ENCODE assay signal across 8 cellular contexts in genomic region chr12:15151141-15152091, GRCh38.
DNase-seq lines count a peak whose midpoint lies in the region; FAIRE-seq and TF ChIP-seq lines count a peak whose summit lies in the region.

No MANE protein-coding gene starts in this region.

- H3K4me3 ChIP-seq in AG04449 (ENCODE audit: low read depth, low read length) = no peak overlapping the region
- H3K4me3 ChIP-seq in HL-60 (replicated peaks; ENCODE audit: insufficient read depth, low read length) = no peak overlapping the region
- no peak overlapping the region for H3K4me3 ChIP-seq in astrocyte (ENCODE audit: insufficient read depth, low read depth, low read length)
- no peak overlapping the region for H3K4me3 ChIP-seq in kidney epithelial cell (ENCODE audit: low read depth, low read length)
- peak overlapping the region in 1 of 2 donors; percentile 0 for H3K4me3 ChIP-seq in uterus

- peaks cover 7% of the 10 kb centered on the region for H3K27me3 Mint-ChIP-seq in astrocyte (ENCODE audit: low read depth, unreplicated experiment)

- H3K4me2 ChIP-seq in astrocyte (ENCODE audit: low read length) = no peak overlapping the region

- no peak for TF ChIP-seq POLR2A in uterus (IDR thresholded peaks at IDR 0.05)
- TF ChIP-seq POLR2A in H54 (IDR thresholded peaks at IDR 0.05; ENCODE audit: low read depth, low read length) = no peak

- DNase-seq in AG04449 (ENCODE audit: low read depth, low spot score) (no peak), HL-60 (ENCODE audit: low read depth in 1 of 2, low spot score in 1 of 2) (no peak), astrocyte (ENCODE audit: low read depth) (no peak), kidney epithelial cell (ENCODE audit: low read depth) (no peak), uterus (no peak), H54 (ENCODE audit: insufficient read length, low spot score) (no peak), islet precursor cell (no peak)
- no peak for DNase-seq in activated naive CD4-positive, alpha-beta T cell treated with Interleukin-2 at 50 U/mL for 16 hours

- no peak overlapping the region for H3K27ac Mint-ChIP-seq in astrocyte (ENCODE audit: unreplicated experiment)

- H3K4me1 ChIP-seq in astrocyte (ENCODE audit: insufficient read depth, low read length) = peaks cover 8% of the 10 kb centered on the region
- H3K4me1 ChIP-seq in uterus = peaks cover 17 to 33% of the 10 kb centered on the region in 2 donors

- H3K9me3 ChIP-seq in astrocyte (ENCODE audit: insufficient read depth, low read depth, low read length) = no peaks in the 10 kb centered on the region
- no peaks in the 10 kb centered on the region for H3K9me3 ChIP-seq in uterus

- no peaks in the 10 kb centered on the region for H3K9me3 Mint-ChIP-seq in astrocyte (ENCODE audit: unreplicated experiment)

- H3K4me3 Mint-ChIP-seq in astrocyte (ENCODE audit: unreplicated experiment) = no peak overlapping the region

- no peaks in the 10 kb centered on the region for H3K36me3 ChIP-seq in astrocyte (ENCODE audit: insufficient read depth, low read length)
- H3K36me3 ChIP-seq in kidney epithelial cell (ENCODE audit: control insufficient read depth, insufficient read depth, low read length) = no peaks in the 10 kb centered on the region
- H3K36me3 ChIP-seq in uterus = no peaks in the 10 kb centered on the region

- peaks cover 4% of the 10 kb centered on the region for H3K27me3 ChIP-seq in HL-60 (ENCODE audit: insufficient read depth, poor library complexity, severe bottlenecking)
- H3K27me3 ChIP-seq in astrocyte (ENCODE audit: insufficient read depth, low read length) = no peaks in the 10 kb centered on the region
- H3K27me3 ChIP-seq in kidney epithelial cell (ENCODE audit: control insufficient read depth, insufficient read depth, low read length) = no peaks in the 10 kb centered on the region
- no peaks in the 10 kb centered on the region for H3K27me3 ChIP-seq in uterus

- H3K27ac ChIP-seq in HL-60 (replicated peaks) (no peak overlapping the region), astrocyte (ENCODE audit: low read depth, low read length) (no peak overlapping the region), uterus (peak overlapping the region; percentile 92 to 95)

- H4K20me1 ChIP-seq in astrocyte (ENCODE audit: insufficient read depth, low read length) = no peaks in the 10 kb centered on the region

- no peaks in the 10 kb centered on the region for H3K36me3 Mint-ChIP-seq in astrocyte (ENCODE audit: low read depth, unreplicated experiment)

- H3K4me1 Mint-ChIP-seq in astrocyte (ENCODE audit: low read depth, unreplicated experiment) = peaks cover 2% of the 10 kb centered on the region

- POLR2A ChIA-PET in AG04449 (lab: Yijun Ruan, JAX) = no interaction called here

- intact Hi-C loops in uterus (cut with DNase I; ENCODE audit: low total_unique reads) = loop anchor here (10.0 kb wide), 1 partner anchor 63 kb away; no protein-coding TSS in a partner anchor

- H3K79me2 ChIP-seq in astrocyte (ENCODE audit: insufficient read depth, low read length) = no peaks in the 10 kb centered on the region

- no peak for FAIRE-seq in astrocyte (lab: Jason Lieb, UNC)
- FAIRE-seq in H54 (lab: Jason Lieb, UNC) = no peak

- CTCF ChIA-PET in AG04449 (lab: Yijun Ruan, JAX) = interaction anchor here (1.1 to 4.7 kb wide), 5 partner anchors 10 to 71 kb away, joined by 3 to 38 read pairs (median 8); partner anchors contain the start of gene RERG

- no peak overlapping the region for H2AFZ ChIP-seq in astrocyte (ENCODE audit: low read depth, low read length)

- H3K9ac ChIP-seq in astrocyte (ENCODE audit: low read length) = no peak overlapping the region

- TF ChIP-seq CTCF in AG04449 (IDR thresholded peaks at IDR 0.05; ENCODE audit: insufficient read depth, low read length, missing control alignments) (peak; percentile 18), HL-60 (IDR thresholded peaks at IDR 0.05; ENCODE audit: insufficient read depth, low read length) (peak; percentile 8), astrocyte (IDR thresholded peaks at IDR 0.05; ENCODE audit: insufficient read depth, low read depth, low read length) (peak; percentile 45), kidney epithelial cell (IDR thresholded peaks at IDR 0.05; ENCODE audit: insufficient read depth, low read length, poor library complexity, severe bottlenecking) (peak; percentile 55), uterus (IDR thresholded peaks at IDR 0.05) (peak; percentile 47 to 74 (median 52))

Comparison
In these comparisons a context has a peak if more than half of its experiments do, and no peak if none do; other contexts are left out.
1. H3K27ac ChIP-seq: peak in uterus (2 of 2); none in HL-60 (single experiment) and astrocyte (single experiment).
2. Peak in every context shown above with its lines, with median percentiles within 50 percentile points of each other: CTCF ChIP-seq.